In genomic region chr3:119630119-119630518, GRCh38 we compare ENCODE assay signal across 15 cellular contexts. TPM values are rescaled to one million over a fixed set of nuclear protein-coding genes. Genes with fewer than 3 reads are reported as not detected.
DNase-seq lines count a peak whose midpoint lies in the region; ATAC-seq and TF ChIP-seq lines count a peak whose summit lies in the region.
"Had no signal": no experiment of that assay in that cellular context is flagged by ENCODE, and none has a peak within 500 bp of the region (broad histone marks: within the 10 kb centered on the region; RNA-seq: fewer than 3 reads in every experiment).

No MANE protein-coding gene starts in this region.

- H2BK12ac ChIP-seq in trophoblast cell (ENCODE audit: low read length): peak overlapping the region; percentile 89

- no peak overlapping the region for H3K4ac ChIP-seq in trophoblast cell (ENCODE audit: low read depth, low read length)

- peaks cover 14% of the 10 kb centered on the region for H3K79me1 ChIP-seq in trophoblast cell (ENCODE audit: low read length)

- DNase-seq in HL-60 (ENCODE audit: low read depth in 1 of 2, low spot score in 1 of 2) (no peak), esophagus muscularis mucosa (ENCODE audit: extremely low spot score) (no peak), trophoblast cell (no peak), Ammon's horn (ENCODE audit: low spot score) (no peak), erythroblast (lab: John Stamatoyannopoulos, UW) (no peak), 8988T (no peak)
- DNase-seq: activated naive CD8-positive, alpha-beta T cell treated with anti-CD3 and anti-CD28 coated beads, Interleukin-2, amount 10 ng/mL, durations not matched to agents 7 days and 5 days; naive thymus-derived CD4-positive, alpha-beta T cell; NCI-H1092 treated with DMSO at 0.1 percent for 48 hours; NCI-H510A; SIG-M5 had no signal

- H3K79me2 ChIP-seq in ACC112 (ENCODE audit: control insufficient read depth, insufficient read depth, low read length, unreplicated experiment): no peaks in the 10 kb centered on the region
- no peaks in the 10 kb centered on the region for H3K79me2 ChIP-seq in trophoblast cell (ENCODE audit: control insufficient read depth, insufficient read depth, low read length, poor library complexity)

- no peak overlapping the region for H3K9ac ChIP-seq in trophoblast cell (ENCODE audit: low read length)

- TF ChIP-seq CTCF in HL-60 (IDR thresholded peaks at IDR 0.05; ENCODE audit: insufficient read depth, low read length): no peak
- TF ChIP-seq CTCF in esophagus muscularis mucosa (IDR thresholded peaks at IDR 0.05): no peak

- intact Hi-C loops in esophagus muscularis mucosa (cut with DNase I): no loop called here

- H3K14ac ChIP-seq in trophoblast cell (ENCODE audit: low read length): peak overlapping the region; percentile 68

- no peak for ATAC-seq in HG02759 (IDR thresholded peaks at IDR 0.05; ENCODE audit: unreplicated experiment)

- no peak for TF ChIP-seq EP300 in esophagus muscularis mucosa (IDR thresholded peaks at IDR 0.05)

- H3K23ac ChIP-seq in trophoblast cell (ENCODE audit: low read length): no peak overlapping the region

- 92% methylated on average over 3 of the region's 3 CpGs for WGBS in esophagus muscularis mucosa
- WGBS in trophoblast cell (ENCODE audit: extremely low coverage, insufficient coverage, insufficient read length): no CpG with 5 or more reads among the region's 3 CpGs

- H2AFZ ChIP-seq in ACC112 (ENCODE audit: low read length, unreplicated experiment) (peak overlapping the region; percentile 69), trophoblast cell (ENCODE audit: insufficient read depth, low read length, poor library complexity) (peak overlapping the region; percentile 71)

- no peak overlapping the region for H3K4me3 ChIP-seq in ACC112 (ENCODE audit: low read depth, low read length)
- no peak overlapping the region for H3K4me3 ChIP-seq in HL-60 (replicated peaks; ENCODE audit: insufficient read depth, low read length)
- H3K4me3 ChIP-seq in esophagus muscularis mucosa: no peak overlapping the region
- H3K4me3 ChIP-seq in trophoblast cell (ENCODE audit: low read depth, low read length): no peak overlapping the region
- H3K4me3 ChIP-seq: skin epidermis had no signal

- no peak overlapping the region for H4K12ac ChIP-seq in trophoblast cell (ENCODE audit: low read depth, low read length)

- H4K91ac ChIP-seq in trophoblast cell (ENCODE audit: low read depth, low read length): peak overlapping the region; percentile 77

- H2AK5ac ChIP-seq in trophoblast cell (ENCODE audit: low read length): peak overlapping the region; percentile 6

- H4K8ac ChIP-seq in trophoblast cell (ENCODE audit: low read depth, low read length): peak overlapping the region; percentile 51

- TF ChIP-seq POLR2A in esophagus muscularis mucosa (IDR thresholded peaks at IDR 0.05; ENCODE audit: low read depth) (no peak), erythroblast (IDR thresholded peaks at IDR 0.05; ENCODE audit: low read length) (no peak)

- H3K4me2 ChIP-seq in trophoblast cell (ENCODE audit: low read length): no peak overlapping the region

- H3K4me1 ChIP-seq in ACC112 (ENCODE audit: control insufficient read depth, insufficient read depth, low read length, unreplicated experiment) (peaks cover 23% of the 10 kb centered on the region), esophagus muscularis mucosa (peaks cover 11 to 42% (median 22%) of the 10 kb centered on the region in 4 donors), trophoblast cell (ENCODE audit: control insufficient read depth in 1 of 2, insufficient read depth in 2 of 2, low read length in 2 of 2) (peaks cover 16 to 17% of the 10 kb centered on the region in 2 experiments)

- H3K9me3 ChIP-seq in esophagus muscularis mucosa: no peaks in the 10 kb centered on the region
- no peaks in the 10 kb centered on the region for H3K9me3 ChIP-seq in trophoblast cell (ENCODE audit: insufficient read depth, low read depth, low read length)

- H2BK120ac ChIP-seq in trophoblast cell (ENCODE audit: insufficient read depth, low read length, poor library complexity): peak overlapping the region; percentile 78

- H3K27me3 ChIP-seq in ACC112 (ENCODE audit: insufficient read depth, low read length) (no peaks in the 10 kb centered on the region), HL-60 (ENCODE audit: insufficient read depth, poor library complexity, severe bottlenecking) (no peaks in the 10 kb centered on the region), esophagus muscularis mucosa (no peaks in the 10 kb centered on the region), trophoblast cell (ENCODE audit: insufficient read depth, low read length) (no peaks in the 10 kb centered on the region)

- H3K18ac ChIP-seq in trophoblast cell (ENCODE audit: low read length): peak overlapping the region; percentile 55

- H3K27ac ChIP-seq in ACC112 (ENCODE audit: low read depth, low read length) (peak overlapping the region; percentile 48; the same call in 1 of the 2 replicates), HL-60 (replicated peaks) (peak overlapping the region; percentile 49; the same call in 1 of the 2 replicates), esophagus muscularis mucosa (replicated peaks in 1 of 4) (peak overlapping the region; percentile 2 to 53 (median 34)), trophoblast cell (ENCODE audit: low read depth, low read length) (no peak overlapping the region)

- H3K36me3 ChIP-seq in ACC112 (ENCODE audit: insufficient read depth, low read length) (no peaks in the 10 kb centered on the region), esophagus muscularis mucosa (no peaks in the 10 kb centered on the region), trophoblast cell (ENCODE audit: control insufficient read depth in 1 of 2, insufficient read depth in 2 of 2, low read length in 2 of 2) (peaks cover 0 to 1% of the 10 kb centered on the region in 2 experiments)

- no peak overlapping the region for H2BK5ac ChIP-seq in trophoblast cell (ENCODE audit: low read depth, low read length, poor library complexity)

RNA-seq across cellular contexts. Expression of gene POPDC2, which starts 30.3 kb away (rescaled TPM):
- total RNA-seq in esophagus muscularis mucosa: 10 to 100 TPM; 67.9 to 92.6 (median 79.3) TPM
- 22.8 and 25.3 TPM in 2 replicates for polyA plus RNA-seq in trophoblast cell (2013)

RNA-seq across cellular contexts. Expression of gene PLA1A, which starts 32.4 kb away (rescaled TPM):
- 1 to 10 TPM; 1.5 to 2.9 (median 2.0) TPM for total RNA-seq in esophagus muscularis mucosa
- 0.03 and 0.05 TPM in 2 replicates for polyA plus RNA-seq in trophoblast cell (2013)
- total RNA-seq: Daoy had no signal
- polyA plus RNA-seq: naive thymus-derived CD4-positive, alpha-beta T cell had no signal

RNA-seq across cellular contexts. Expression of gene COX17, which starts 47.1 kb away (rescaled TPM):
- 10 to 100 TPM; 36.3 to 76.4 (median 61.6) TPM for total RNA-seq in esophagus muscularis mucosa
- polyA plus RNA-seq in trophoblast cell (2013): 106 and 109 TPM in 2 replicates

RNA-seq across cellular contexts. Expression of gene ADPRH, which starts 50.8 kb away (rescaled TPM):
- total RNA-seq in esophagus muscularis mucosa: 10 to 100 TPM; 10.4 to 17.8 (median 14.1) TPM
- 2.3 and 2.5 TPM in 2 replicates for polyA plus RNA-seq in trophoblast cell (2013)
